23 cellular contexts compared by ENCODE assay signal in genomic region chr1:19047373-19047772, GRCh38.
DNase-seq lines count a peak whose midpoint lies in the region; ATAC-seq and TF ChIP-seq lines count a peak whose summit lies in the region.
"Had no signal": no experiment of that assay in that cellular context is flagged by ENCODE, and none has a peak within 500 bp of the region (broad histone marks: within the 10 kb centered on the region; RNA-seq: fewer than 3 reads in every experiment).

No MANE protein-coding gene starts in this region.

- peaks cover 0 to 41% (median 16%) of the 10 kb centered on the region in 4 donors for H3K4me1 ChIP-seq in right lobe of liver
- H3K4me1 ChIP-seq in upper lobe of right lung: no peaks in the 10 kb centered on the region
- H3K4me1 ChIP-seq: BE2C had no signal

- ATAC-seq in right lobe of liver: no peak
- ATAC-seq in upper lobe of right lung: no peak
- ATAC-seq in HG03139 (IDR thresholded peaks at IDR 0.05; ENCODE audit: unreplicated experiment): no peak
- ATAC-seq: CD8-positive, alpha-beta T cell; GM12878; Panc1 had no signal

- TF ChIP-seq POLR2A in right lobe of liver (IDR thresholded peaks at IDR 0.05): no peak

- H3K9me3 ChIP-seq in SK-N-MC (ENCODE audit: low read depth, low read length): no peaks in the 10 kb centered on the region
- no peaks in the 10 kb centered on the region for H3K9me3 ChIP-seq in right lobe of liver
- no peaks in the 10 kb centered on the region for H3K9me3 ChIP-seq in upper lobe of right lung
- H3K9me3 ChIP-seq: BE2C, SJSA1 had no signal

- WGBS in right lobe of liver (ENCODE audit: insufficient coverage, low coverage, low lambda C conversion rate, missing lambda C conversion rate): 100% methylated on average over 1 of the region's 5 CpGs

- no peak overlapping the region for H3K9ac ChIP-seq in SK-N-MC (ENCODE audit: insufficient read length)
- H3K9ac ChIP-seq: GM23248 had no signal

- peak; percentile 12 for DNase-seq in activated T-cell treated with anti-CD3 and anti-CD28 coated beads, Interleukin-2, amount 50 U/mL, for 1 hour
- DNase-seq in activated T-cell treated with anti-CD3 and anti-CD28 coated beads for 4 hours (no peak), SK-N-MC (ENCODE audit: low read depth, low spot score) (peak; percentile 34), right lobe of liver (peak; percentile 23 to 51 (median 45)), upper lobe of right lung (peak; percentile 31)
- DNase-seq in stimulated activated CD4-positive, alpha-beta T cell treated with anti-CD3 and anti-CD28 coated beads, Interleukin-12 subunit alpha, Interleukin-12 subunit beta, amount 100 ng/mL, for 4 hours: no peak
- no peak for DNase-seq in activated naive CD4-positive, alpha-beta T cell treated with Interleukin-2 at 50 U/mL for 16 hours
- DNase-seq: BE2C; Calu3; CD8-positive, alpha-beta T cell; GM23248; IMR-90; Karpas-422; NCI-H1048; NCI-H1436 treated with DMSO at 0.1 percent for 48 hours; NCI-H2081; NCI-H2171 treated with DMSO at 0.1 percent for 48 hours; NCI-H446 had no signal

- H3K4me3 ChIP-seq in SK-N-MC: no peak overlapping the region
- no peak overlapping the region for H3K4me3 ChIP-seq in right lobe of liver
- no peak overlapping the region for H3K4me3 ChIP-seq in upper lobe of right lung
- H3K4me3 ChIP-seq: GM12878, GM23248, SJSA1 had no signal

- H3K27me3 ChIP-seq in right lobe of liver (no peaks in the 10 kb centered on the region), upper lobe of right lung (peaks cover 8% of the 10 kb centered on the region)
- H3K27me3 ChIP-seq: BE2C, SJSA1 had no signal

- TF ChIP-seq CTCF in right lobe of liver (IDR thresholded peaks at IDR 0.05) (no peak), upper lobe of right lung (IDR thresholded peaks at IDR 0.05) (no peak)

- H3K36me3 ChIP-seq in SK-N-MC (ENCODE audit: insufficient read depth, low read length): no peaks in the 10 kb centered on the region
- H3K36me3 ChIP-seq in right lobe of liver: no peaks in the 10 kb centered on the region
- H3K36me3 ChIP-seq in upper lobe of right lung: no peaks in the 10 kb centered on the region
- H3K36me3 ChIP-seq: BE2C, SJSA1 had no signal

- peak overlapping the region; percentile 81 for H3K27ac ChIP-seq in SK-N-MC
- H3K27ac ChIP-seq in right lobe of liver: peak overlapping the region in 1 of 3 donors; percentile 87
- no peak overlapping the region for H3K27ac ChIP-seq in upper lobe of right lung
- H3K27ac ChIP-seq: 22Rv1, GM23248, SJSA1 had no signal

- intact Hi-C loops in right lobe of liver (cut with DNase I) (no loop called here), upper lobe of right lung (cut with DNase I) (no loop called here)

Comparison
In these comparisons a context has a peak if more than half of its experiments do, and no peak if none do; other contexts are left out.
1. DNase-seq: peak in activated T-cell treated with anti-CD3 and anti-CD28 coated beads, Interleukin-2, amount 50 U/mL, for 1 hour (single experiment), SK-N-MC (single experiment), right lobe of liver (3 of 3) and upper lobe of right lung (single experiment); none in activated T-cell treated with anti-CD3 and anti-CD28 coated beads for 4 hours (single experiment), stimulated activated CD4-positive, alpha-beta T cell treated with anti-CD3 and anti-CD28 coated beads, Interleukin-12 subunit alpha, Interleukin-12 subunit beta, amount 100 ng/mL, for 4 hours (single experiment) and activated naive CD4-positive, alpha-beta T cell treated with Interleukin-2 at 50 U/mL for 16 hours (single experiment).